Comparison of ENCODE assay signal across 13 cellular contexts in genomic region chr6:64221776-64222175, GRCh38.
"Had no signal": no experiment of that assay in that cellular context is flagged by ENCODE, and none has a peak within 500 bp of the region (broad histone marks: within the 10 kb centered on the region; RNA-seq: fewer than 3 reads in every experiment).

No MANE protein-coding gene starts in this region.

- H3K4me1 ChIP-seq: adrenal gland, body of pancreas, left ventricle myocardium inferior, testis had no signal

- H3K27ac ChIP-seq: adrenal gland, body of pancreas, left ventricle myocardium inferior, ovary, testis had no signal

- ATAC-seq: body of pancreas; esophagus mucosa; stimulated activated naive CD8-positive, alpha-beta T cell treated with anti-CD3 and anti-CD28 coated beads, Interleukin-15, amount 100 ng/mL, for 72 hours had no signal

- DNase-seq: activated naive CD4-positive, alpha-beta T cell treated with anti-CD3 and anti-CD28 coated beads, Interleukin-2, amount 10 ng/mL, durations not matched to agents 7 days and 5 days; adrenal gland; body of pancreas; dermis blood vessel endothelial cell; foreskin melanocyte; head of caudate nucleus; left ventricle myocardium inferior; mesenchymal stem cell; ovary; stimulated activated CD4-positive, alpha-beta T cell treated with anti-CD3 and anti-CD28 coated beads, Interleukin-4, amount 100 ng/mL, for 4 hours; stimulated activated naive CD8-positive, alpha-beta T cell treated with anti-CD3 and anti-CD28 coated beads, Interleukin-15, amount 100 ng/mL, for 72 hours; testis had no signal

- H3K36me3 ChIP-seq: adrenal gland, left ventricle myocardium inferior, ovary had no signal

- H3K9me3 ChIP-seq: adrenal gland, body of pancreas, left ventricle myocardium inferior, ovary, testis had no signal

- H3K4me3 ChIP-seq: adrenal gland, body of pancreas, left ventricle myocardium inferior, ovary, testis had no signal

- H3K27me3 ChIP-seq: adrenal gland, body of pancreas, ovary, testis had no signal
